9 cellular contexts compared by ENCODE assay signal in genomic region chr13:80972857-80973478, GRCh38.
"Had no signal": no experiment of that assay in that cellular context is flagged by ENCODE, and none has a peak within 500 bp of the region (broad histone marks: within the 10 kb centered on the region; RNA-seq: fewer than 3 reads in every experiment).

No MANE protein-coding gene starts in this region.

- DNase-seq: H7, HFFc6, KBM-7 had no signal

- H3K4me3 ChIP-seq: GM23338, HAP-1 had no signal

- FAIRE-seq: H1, HepG2 had no signal

- H3K9me3 ChIP-seq: HAP-1 had no signal

- H3K4me1 ChIP-seq: HAP-1 had no signal

- H3K27ac ChIP-seq: HL-60 had no signal

- H3K4me2 ChIP-seq: GM23338 had no signal

- H3K36me3 ChIP-seq: HAP-1 had no signal

- H2AFZ ChIP-seq: GM23338 had no signal

- ATAC-seq: GM23338, HCT116, HepG2 had no signal
